ENCODE assay signal across 8 cellular contexts in genomic region chr3:183698760-183699159, GRCh38. TPM values are rescaled to one million over a fixed set of nuclear protein-coding genes. Genes with fewer than 3 reads are reported as not detected.
DNase-seq lines count a peak whose midpoint lies in the region; ATAC-seq, FAIRE-seq and TF ChIP-seq lines count a peak whose summit lies in the region.

No MANE protein-coding gene starts in this region.

- TF ChIP-seq POLR2A in HepG2 (IDR thresholded peaks at IDR 0.05; ENCODE audit: insufficient read depth in 1 of 2, low read depth in 2 of 2, low read length in 2 of 2), result no peak

- H3K9ac ChIP-seq in mammary epithelial cell (ENCODE audit: insufficient read depth, low read length) (peak overlapping the region; percentile 77), HepG2 (ENCODE audit: insufficient read depth, low read depth, low read length) (peak overlapping the region; percentile 86)

- peak overlapping the region; percentile 84 for H3K27ac ChIP-seq in mammary epithelial cell (ENCODE audit: insufficient read depth, low read depth, low read length)
- peak overlapping the region; percentile 72 for H3K27ac ChIP-seq in HepG2 (ENCODE audit: extremely low read length, insufficient read depth, low read length)

- TF ChIP-seq EP300 in HepG2 (IDR thresholded peaks at IDR 0.05; ENCODE audit: low read depth in 2 of 2, low read length in 2 of 2), result no peak
- TF ChIP-seq EP300 in HepG2 (CRISPR knock-in tag; IDR thresholded peaks at IDR 0.05; ENCODE audit: borderline replicate concordance), result no peak

- H3K79me2 ChIP-seq in mammary epithelial cell (ENCODE audit: insufficient read depth, low read length) (peaks cover 61% of the 10 kb centered on the region), HepG2 (ENCODE audit: insufficient read depth, low read length) (peaks cover 59% of the 10 kb centered on the region)

- dilution Hi-C loops in mammary epithelial cell (cut with HindIII; ENCODE audit: low sequenced_read_pairs), result no loop called here

- in situ Hi-C loops in mammary epithelial cell (cut with MboI; ENCODE audit: low sequenced_read_pairs in 2 of 2), result no loop called here
- in situ Hi-C loops in HepG2 (cut with HindIII; ENCODE audit: extremely low pct_ligation_motif_present, low pct_unique_long_range_greater_than_20kb), result no loop called here
- in situ Hi-C loops in GM13976 (cut with MboI; ENCODE audit: low sequenced_read_pairs, unreplicated experiment), result no loop called here

- TF ChIP-seq RAD21 in HepG2 (CRISPR knock-in tag; IDR thresholded peaks at IDR 0.05), result no peak

- H3K4me2 ChIP-seq in mammary epithelial cell (ENCODE audit: insufficient read depth, low read depth, low read length) (peak overlapping the region; percentile 93), HepG2 (ENCODE audit: low read depth, low read length) (peak overlapping the region; percentile 79)

- H3K27me3 ChIP-seq in mammary epithelial cell (ENCODE audit: insufficient read depth, low read length) (no peaks in the 10 kb centered on the region), HepG2 (ENCODE audit: control insufficient read depth in 1 of 2, insufficient read depth in 2 of 2, low read length in 2 of 2) (no peaks in the 10 kb centered on the region; a peak in 2 of 5 replicates)

- TF ChIP-seq CTCF in mammary epithelial cell (conservative IDR thresholded peaks at IDR 0.05 in 1 of 2, IDR thresholded peaks at IDR 0.05 in 1 of 2; ENCODE audit: extremely low read depth in 1 of 2, insufficient read depth in 1 of 2, low read depth in 1 of 2, low read length in 2 of 2), result no peak
- TF ChIP-seq CTCF in HepG2 (CRISPR knock-in tag; IDR thresholded peaks at IDR 0.05), result no peak
- no peak for TF ChIP-seq CTCF in GM13976 (IDR thresholded peaks at IDR 0.05; ENCODE audit: borderline replicate concordance, control extremely low read depth, extremely low read depth, insufficient read depth, missing control alignments)

- ATAC-seq in Right ventricle myocardium inferior (peak; percentile 45), HepG2 (peak; percentile 37)

- TSS peak; percentile 23 for BruUV-seq in mammary epithelial cell (replicated peaks; lab: Mats Ljungman, UMichigan)
- no TSS peak for BruUV-seq in HepG2 (replicated peaks; lab: Mats Ljungman, UMichigan)

- H3K36me3 ChIP-seq in mammary epithelial cell (ENCODE audit: insufficient read depth, low read length) (no peaks in the 10 kb centered on the region), HepG2 (replicated peaks in 1 of 2; ENCODE audit: control insufficient read depth in 1 of 2, insufficient read depth in 2 of 2, low read length in 2 of 2) (peaks cover 2 to 5% of the 10 kb centered on the region in 2 experiments; a peak in 1 of 5 replicates)

- peaks cover 5% of the 10 kb centered on the region for H4K20me1 ChIP-seq in mammary epithelial cell (ENCODE audit: insufficient read depth, low read length)
- peaks cover 11% of the 10 kb centered on the region for H4K20me1 ChIP-seq in HepG2 (ENCODE audit: insufficient read depth, low read length)

- POLR2A ChIA-PET in HepG2 (lab: Yijun Ruan, JAX), result interaction anchor here (1.9 kb wide), 1 partner anchor 62 kb away, joined by 13 read pairs; no protein-coding TSS in a partner anchor

- peak overlapping the region; percentile 73 to 91 (median 89) for H3K4me3 ChIP-seq in mammary epithelial cell (replicated peaks in 1 of 3; ENCODE audit: insufficient read depth in 1 of 3, low read depth in 2 of 3, low read length in 3 of 3)
- peak overlapping the region; percentile 89 to 93 (median 90) for H3K4me3 ChIP-seq in HepG2 (replicated peaks in 1 of 3; ENCODE audit: insufficient read depth in 1 of 3, low read depth in 2 of 3, low read length in 3 of 3)

- H3K9me3 ChIP-seq in mammary epithelial cell (replicated peaks; ENCODE audit: insufficient read depth, low read length), result no peaks in the 10 kb centered on the region
- H3K9me3 ChIP-seq in HepG2 (ENCODE audit: low read length), result no peaks in the 10 kb centered on the region

- no peak overlapping the region for H2AFZ ChIP-seq in mammary epithelial cell (ENCODE audit: low read depth, low read length)
- H2AFZ ChIP-seq in HepG2 (ENCODE audit: low read length), result no peak overlapping the region

- FAIRE-seq in HepG2 (lab: Jason Lieb, UNC), result no peak

- intact Hi-C loops in Right ventricle myocardium inferior (cut with DNase I) (no loop called here), cardiac septum (cut with DNase I) (loop anchor here (2.0 to 5.0 kb wide), 4 partner anchors 36 to 116 kb away; no protein-coding TSS in a partner anchor), mammary epithelial cell (cut with micrococcal nuclease) (loop anchor here (1.0 kb wide), 1 partner anchor 63 kb away; the partner anchor contains the start of gene KLHL24), HepG2 (cut with micrococcal nuclease; ENCODE audit: unreplicated experiment) (loop anchor here (5.0 kb wide), 1 partner anchor 61 kb away; the partner anchor contains the start of gene KLHL24)

- DNase-seq in Right ventricle myocardium inferior (ENCODE audit: missing footprints) (no peak), cardiac septum (ENCODE audit: low spot score) (no peak), NOMO-1 treated with dmso at 0.1 percent for 144 hours (lab: John Stamatoyannopoulos, UW; ENCODE audit: unreplicated experiment) (peak; percentile 76), mammary epithelial cell (no peak), HepG2 (ENCODE audit: low spot score) (no peak), superior temporal gyrus (ENCODE audit: extremely low spot score) (peak; percentile 74), NCI-H2227 (lab: John Stamatoyannopoulos, UW; ENCODE audit: unreplicated experiment) (no peak), GM13976 (ENCODE audit: low spot score) (no peak)

- CTCF ChIA-PET in mammary epithelial cell (lab: Charles Lee; ENCODE audit: low non-redundant PET) (interaction anchor here (0.6 kb wide), 1 partner anchor 196 kb away, joined by 3 read pairs; no protein-coding TSS in a partner anchor), HepG2 (lab: Yijun Ruan, JAX; ENCODE audit: low intra/inter-chr PET ratio, low total read pairs) (no interaction called here)

- peaks cover 10% of the 10 kb centered on the region for H3K4me1 ChIP-seq in mammary epithelial cell (ENCODE audit: insufficient read depth, low read length)
- peaks cover 53% of the 10 kb centered on the region for H3K4me1 ChIP-seq in HepG2 (ENCODE audit: insufficient read depth, low read length)

- under 1% methylated on average over 9 of the region's 9 CpGs for WGBS in mammary epithelial cell (ENCODE audit: low coverage, missing lambda C conversion rate)
- WGBS in HepG2 (ENCODE audit: low lambda C conversion rate), result under 1% methylated on average over 9 of the region's 9 CpGs

TF ChIP-seq in HepG2, 621 proteins besides CTCF, POLR2A, EP300 and RAD21 (continues in another document):
- 0 out of 2 replicates have a peak, but pooled peaks have one; percentile 16 for TF ChIP-seq TFDP1 (CRISPR knock-in tag; IDR thresholded peaks at IDR 0.05; ENCODE audit: borderline replicate concordance)

RNA-seq across cellular contexts. Expression of gene YEATS2, which starts 1.2 kb away (rescaled TPM):
- total RNA-seq in Right ventricle myocardium inferior (9.0 TPM), cardiac septum (15.5 TPM), mammary epithelial cell (10 to 100 TPM; 33.5 to 45.0 TPM), HepG2 (2016; rRNA removed; fragmentation: Illumina TruSeq; extraction: Trizol) (16.0 and 18.6 TPM in 2 replicates)
- polyA plus RNA-seq in mammary epithelial cell (29.4 TPM), HepG2 (2011; rRNA removed) (28.4 and 33.7 TPM in 2 replicates)
- polyA minus RNA-seq in mammary epithelial cell, result 69.7 TPM
- 19.5 and 20.6 TPM in 2 replicates for total RNA-seq in HepG2 (2016; cell fraction: cytosol; rRNA removed; fragmentation: Illumina TruSeq; extraction: Trizol; ENCODE audit: low read depth)
- total RNA-seq in HepG2 (2016; cell fraction: insoluble cytoplasmic fraction; rRNA removed; fragmentation: Illumina TruSeq; extraction: Trizol), result 15.9 and 18.0 TPM in 2 replicates
- total RNA-seq in HepG2 (2016; cell fraction: membrane; rRNA removed; fragmentation: Illumina TruSeq; extraction: Trizol), result 14.2 and 15.9 TPM in 2 replicates
- 19.0 and 21.4 TPM in 2 replicates for total RNA-seq in HepG2 (2016; cell fraction: nucleus; rRNA removed; fragmentation: Illumina TruSeq; extraction: Trizol)
- 21.7 and 23.4 TPM in 2 replicates for polyA plus RNA-seq in HepG2 (2011; cell fraction: cytosol; rRNA removed)
- polyA plus RNA-seq in HepG2 (2011; cell fraction: nucleus; rRNA removed), result 31.5 and 34.8 TPM in 2 replicates
- 21.3 and 23.8 TPM in 2 replicates for polyA plus RNA-seq in HepG2 (2012)
- polyA plus RNA-seq in HepG2 (2016; cell fraction: cytosol; fragmentation: Illumina TruSeq; extraction: Trizol; ENCODE audit: low read depth), result 1.2 and 1.4 TPM in 2 replicates
- polyA plus RNA-seq in HepG2 (2016; cell fraction: insoluble cytoplasmic fraction; fragmentation: Illumina TruSeq; extraction: Trizol; ENCODE audit: low read depth), result 11.5 and 14.0 TPM in 2 replicates
- polyA plus RNA-seq in HepG2 (2016; cell fraction: membrane; fragmentation: Illumina TruSeq; extraction: Trizol; ENCODE audit: low read depth), result 3.2 and 3.9 TPM in 2 replicates
- 26.1 and 26.4 TPM in 2 replicates for polyA plus RNA-seq in HepG2 (2016; cell fraction: nucleus; fragmentation: Illumina TruSeq; extraction: Trizol; ENCODE audit: insufficient read depth, low read depth)
- 36.6 and 46.9 TPM in 2 replicates for polyA minus RNA-seq in HepG2 (2011; rRNA and poly(A)+ RNA removed; ENCODE audit: low replicate concordance)
- 24.4 and 26.9 TPM in 2 replicates for polyA minus RNA-seq in HepG2 (2011; cell fraction: cytosol; rRNA and poly(A)+ RNA removed)
- 48.4 and 51.5 TPM in 2 replicates for polyA minus RNA-seq in HepG2 (2011; cell fraction: nucleus; rRNA and poly(A)+ RNA removed)

Comparison
In these comparisons a context has a peak if more than half of its experiments do, and no peak if none do; other contexts are left out.
1. DNase-seq: peak in NOMO-1 treated with dmso at 0.1 percent for 144 hours (single experiment) and superior temporal gyrus (single experiment); none in Right ventricle myocardium inferior (single experiment), cardiac septum (single experiment), mammary epithelial cell (single experiment), HepG2 (single experiment), NCI-H2227 (single experiment) and GM13976 (single experiment).